ENCODE assay signal across 29 cellular contexts in genomic region chr12:4372653-4373052, GRCh38. TPM values are rescaled to one million over a fixed set of nuclear protein-coding genes. Genes with fewer than 3 reads are reported as not detected.
DNase-seq lines count a peak whose midpoint lies in the region; ATAC-seq, FAIRE-seq and TF ChIP-seq lines count a peak whose summit lies in the region.
"Had no signal": no experiment of that assay in that cellular context is flagged by ENCODE, and none has a peak within 500 bp of the region (broad histone marks: within the 10 kb centered on the region; RNA-seq: fewer than 3 reads in every experiment).

No MANE protein-coding gene starts in this region.

- H2AFZ ChIP-seq in HepG2 (ENCODE audit: low read length), result no peak overlapping the region
- no peak overlapping the region for H2AFZ ChIP-seq in IMR-90 (replicated peaks; ENCODE audit: low read length, poor library complexity)

- H4K5ac ChIP-seq in IMR-90 (ENCODE audit: low read depth, low read length), result no peak overlapping the region

- H3K36me3 ChIP-seq in HepG2 (replicated peaks in 1 of 2; ENCODE audit: control insufficient read depth in 1 of 2, insufficient read depth in 2 of 2, low read length in 2 of 2) (no peaks in the 10 kb centered on the region), right lobe of liver (no peaks in the 10 kb centered on the region), IMR-90 (ENCODE audit: control insufficient read depth, insufficient read depth, low read length) (no peaks in the 10 kb centered on the region)
- H3K36me3 ChIP-seq: BE2C, BLaER1 had no signal

- intact Hi-C loops in HepG2 (cut with micrococcal nuclease; ENCODE audit: unreplicated experiment) (no loop called here), right lobe of liver (cut with DNase I) (no loop called here), IMR-90 (cut with micrococcal nuclease) (no loop called here)

- H2BK15ac ChIP-seq in IMR-90 (ENCODE audit: low read depth, low read length), result no peak overlapping the region

- H2BK5ac ChIP-seq in IMR-90 (ENCODE audit: low read depth, low read length, poor library complexity, severe bottlenecking), result no peak overlapping the region

- H3K4ac ChIP-seq in IMR-90 (ENCODE audit: low read depth, low read length), result no peak overlapping the region

- H3K4me3 ChIP-seq in HepG2 (replicated peaks in 1 of 3; ENCODE audit: insufficient read depth in 1 of 3, low read depth in 2 of 3, low read length in 3 of 3), result no peak overlapping the region
- no peak overlapping the region for H3K4me3 ChIP-seq in right lobe of liver
- no peak overlapping the region for H3K4me3 ChIP-seq in IMR-90 (ENCODE audit: insufficient read depth, low read depth, low read length)
- H3K4me3 ChIP-seq: BLaER1 had no signal

- TF ChIP-seq CTCF in HepG2 (CRISPR knock-in tag; IDR thresholded peaks at IDR 0.05), result no peak
- no peak for TF ChIP-seq CTCF in right lobe of liver (IDR thresholded peaks at IDR 0.05)
- TF ChIP-seq CTCF in IMR-90 (conservative IDR thresholded peaks at IDR 0.05; ENCODE audit: low read depth, low read length), result no peak

- H3K56ac ChIP-seq in IMR-90 (ENCODE audit: extremely low read depth, insufficient read depth, low read length), result no peak overlapping the region

- H2AK9ac ChIP-seq in IMR-90 (replicated peaks; ENCODE audit: low read depth, low read length, poor library complexity), result no peak overlapping the region

- no peak overlapping the region for H2BK120ac ChIP-seq in IMR-90 (ENCODE audit: low read depth, low read length)

- H3K27me3 ChIP-seq in HepG2 (ENCODE audit: control insufficient read depth in 1 of 2, insufficient read depth in 2 of 2, low read length in 2 of 2), result peaks cover 5 to 41% of the 10 kb centered on the region in 2 experiments; a peak in 3 of 5 replicates
- H3K27me3 ChIP-seq in right lobe of liver, result no peaks in the 10 kb centered on the region
- H3K27me3 ChIP-seq in IMR-90 (ENCODE audit: control insufficient read depth, insufficient read depth, low read length), result peaks cover 2% of the 10 kb centered on the region
- H3K27me3 ChIP-seq: BLaER1 had no signal

- H3K4me1 ChIP-seq in HepG2 (ENCODE audit: insufficient read depth, low read length) (peaks cover 10% of the 10 kb centered on the region), right lobe of liver (no peaks in the 10 kb centered on the region), IMR-90 (ENCODE audit: control insufficient read depth, insufficient read depth, low read length) (no peaks in the 10 kb centered on the region)
- H3K4me1 ChIP-seq: BE2C, BLaER1 had no signal

- no peaks in the 10 kb centered on the region for H3K9me1 ChIP-seq in IMR-90 (ENCODE audit: insufficient read depth, low read length)

- H4K8ac ChIP-seq in IMR-90 (ENCODE audit: low read depth in 2 of 2, low read length in 2 of 2), result no peak overlapping the region

- no peak overlapping the region for H2AK5ac ChIP-seq in IMR-90 (ENCODE audit: low read depth, low read length)

- no peak overlapping the region for H3K18ac ChIP-seq in IMR-90 (ENCODE audit: low read depth, low read length)

- no peak for TF ChIP-seq POLR2A in HepG2 (IDR thresholded peaks at IDR 0.05; ENCODE audit: insufficient read depth in 1 of 2, low read depth in 2 of 2, low read length in 2 of 2)
- TF ChIP-seq POLR2A in right lobe of liver (IDR thresholded peaks at IDR 0.05), result no peak
- TF ChIP-seq POLR2A in IMR-90 (IDR thresholded peaks at IDR 0.05; ENCODE audit: low read depth, low read length), result no peak

- no peak overlapping the region for H2BK20ac ChIP-seq in IMR-90 (ENCODE audit: low read depth, low read length)

- no peak overlapping the region for H3K9ac ChIP-seq in HepG2 (ENCODE audit: insufficient read depth, low read depth, low read length)
- H3K9ac ChIP-seq in IMR-90 (ENCODE audit: low read depth, low read length), result no peak overlapping the region
- H3K9ac ChIP-seq: BLaER1 had no signal

- POLR2A ChIA-PET in HepG2 (lab: Yijun Ruan, JAX), result no interaction called here
- POLR2A ChIA-PET in IMR-90 (lab: Charles Lee; ENCODE audit: unreplicated experiment), result no interaction called here

- in situ Hi-C loops in HepG2 (cut with HindIII; ENCODE audit: extremely low pct_ligation_motif_present, low pct_unique_long_range_greater_than_20kb) (no loop called here), IMR-90 (cut with MboI; ENCODE audit: low sequenced_read_pairs) (no loop called here)

- H4K20me1 ChIP-seq in HepG2 (ENCODE audit: insufficient read depth, low read length), result no peaks in the 10 kb centered on the region
- H4K20me1 ChIP-seq in IMR-90 (ENCODE audit: insufficient read depth, low read length), result no peaks in the 10 kb centered on the region
- H4K20me1 ChIP-seq: BLaER1 had no signal

- H3K9me3 ChIP-seq in HepG2 (ENCODE audit: low read length) (no peaks in the 10 kb centered on the region), right lobe of liver (no peaks in the 10 kb centered on the region), IMR-90 (ENCODE audit: control insufficient read depth, insufficient read depth, low read length) (no peaks in the 10 kb centered on the region)
- H3K9me3 ChIP-seq: BE2C, BLaER1 had no signal

- 0% methylated on average over 2 of the region's 2 CpGs for WGBS in HepG2 (ENCODE audit: low lambda C conversion rate)
- 56% methylated on average over 2 of the region's 2 CpGs for WGBS in right lobe of liver (ENCODE audit: insufficient coverage, low coverage, low lambda C conversion rate, missing lambda C conversion rate)
- 88% methylated on average over 1 of the region's 2 CpGs; no CpG with 5 or more reads in 1 of the 2 experiments for WGBS in IMR-90 (ENCODE audit: extremely low coverage in 2 of 2, insufficient read length in 1 of 2), 2 experiments

- no peak for FAIRE-seq in HepG2 (lab: Jason Lieb, UNC)
- FAIRE-seq: GM12891, GM19239 had no signal

- H3K14ac ChIP-seq in IMR-90 (replicated peaks; ENCODE audit: low read depth, low read length), result no peak overlapping the region

- no peaks in the 10 kb centered on the region for H3K79me2 ChIP-seq in HepG2 (ENCODE audit: insufficient read depth, low read length)

- no TSS peak for BruUV-seq in HepG2 (replicated peaks; lab: Mats Ljungman, UMichigan)
- BruUV-seq in IMR-90 (replicated peaks; lab: Mats Ljungman, UMichigan), result no TSS peak

- dilution Hi-C loops in IMR-90 (cut with HindIII; ENCODE audit: low sequenced_read_pairs, unreplicated experiment), result no loop called here

- no peak overlapping the region for H3K23ac ChIP-seq in IMR-90 (ENCODE audit: low read depth, low read length)

- H4K91ac ChIP-seq in IMR-90 (ENCODE audit: insufficient read depth, low read depth, low read length), result no peak overlapping the region

- H3K4me2 ChIP-seq in HepG2 (ENCODE audit: low read depth, low read length), result no peak overlapping the region
- no peak overlapping the region for H3K4me2 ChIP-seq in IMR-90 (ENCODE audit: low read depth, low read length)
- H3K4me2 ChIP-seq: BLaER1 had no signal

- TF ChIP-seq EP300 in HepG2 (IDR thresholded peaks at IDR 0.05; ENCODE audit: low read depth in 2 of 2, low read length in 2 of 2) (no peak), HepG2 (CRISPR knock-in tag; IDR thresholded peaks at IDR 0.05; ENCODE audit: borderline replicate concordance) (no peak)

- H3K27ac ChIP-seq in HepG2 (ENCODE audit: extremely low read length, insufficient read depth, low read length) (no peak overlapping the region), right lobe of liver (no peak overlapping the region), IMR-90 (ENCODE audit: insufficient read depth, low read length) (no peak overlapping the region)
- H3K27ac ChIP-seq: 22Rv1, BLaER1 had no signal

- no peak for ATAC-seq in HepG2
- no peak for ATAC-seq in right lobe of liver
- no peak for ATAC-seq in IMR-90 (ENCODE audit: low read depth)
- no peak for ATAC-seq in HG03439 (IDR thresholded peaks at IDR 0.05; ENCODE audit: unreplicated experiment)

- TF ChIP-seq RAD21 in HepG2 (CRISPR knock-in tag; IDR thresholded peaks at IDR 0.05), result no peak
- TF ChIP-seq RAD21 in IMR-90 (IDR thresholded peaks at IDR 0.05; ENCODE audit: low read length), result no peak

- CTCF ChIA-PET in HepG2 (lab: Yijun Ruan, JAX; ENCODE audit: low intra/inter-chr PET ratio, low total read pairs) (no interaction called here), IMR-90 (lab: Yijun Ruan, JAX) (no interaction called here)

- H3K79me1 ChIP-seq in IMR-90 (ENCODE audit: low read depth in 1 of 2, low read length in 2 of 2), result no peaks in the 10 kb centered on the region

- DNase-seq in HepG2 (ENCODE audit: low spot score) (no peak), right lobe of liver (no peak), IMR-90 (no peak), pons (ENCODE audit: low spot score) (no peak)
- DNase-seq: ACHN; BE2C; C1 segment of cervical spinal cord; CD4-positive, alpha-beta memory T cell; CD4-positive, CD25-positive, alpha-beta regulatory T cell; CD8-positive, alpha-beta memory T cell; COR-L47; DMS 273 treated with DMSO at 0.1 percent for 48 hours; DMS153; DMS53; DMS79; DND-41; EL; GDM1 had no signal

RNA-seq across cellular contexts. Expression of gene FGF23, which starts 6.9 kb away (rescaled TPM):
- total RNA-seq in HepG2 (2016; rRNA removed; fragmentation: Illumina TruSeq; extraction: Trizol), result not detected in 2 replicates
- not detected in 2 replicates for total RNA-seq in HepG2 (2016; cell fraction: cytosol; rRNA removed; fragmentation: Illumina TruSeq; extraction: Trizol; ENCODE audit: low read depth)
- not detected in 2 replicates for total RNA-seq in HepG2 (2016; cell fraction: insoluble cytoplasmic fraction; rRNA removed; fragmentation: Illumina TruSeq; extraction: Trizol)
- total RNA-seq in HepG2 (2016; cell fraction: membrane; rRNA removed; fragmentation: Illumina TruSeq; extraction: Trizol), result not detected in 2 replicates
- not detected in 2 replicates for total RNA-seq in HepG2 (2016; cell fraction: nucleus; rRNA removed; fragmentation: Illumina TruSeq; extraction: Trizol)
- polyA plus RNA-seq in HepG2 (2011; rRNA removed), result not detected in 2 replicates
- 0.01 TPM in 1 of 2 replicates, not detected in the other for polyA plus RNA-seq in HepG2 (2011; cell fraction: cytosol; rRNA removed)
- polyA plus RNA-seq in HepG2 (2011; cell fraction: nucleus; rRNA removed), result not detected in 2 replicates
- not detected in 2 replicates for polyA plus RNA-seq in HepG2 (2012)
- polyA plus RNA-seq in HepG2 (2016; cell fraction: cytosol; fragmentation: Illumina TruSeq; extraction: Trizol; ENCODE audit: low read depth), result not detected in 2 replicates
- not detected in 2 replicates for polyA plus RNA-seq in HepG2 (2016; cell fraction: insoluble cytoplasmic fraction; fragmentation: Illumina TruSeq; extraction: Trizol; ENCODE audit: low read depth)
- polyA plus RNA-seq in HepG2 (2016; cell fraction: membrane; fragmentation: Illumina TruSeq; extraction: Trizol; ENCODE audit: low read depth), result not detected in 2 replicates
- polyA plus RNA-seq in HepG2 (2016; cell fraction: nucleus; fragmentation: Illumina TruSeq; extraction: Trizol; ENCODE audit: insufficient read depth, low read depth), result not detected in 2 replicates
- not detected in 2 replicates for polyA minus RNA-seq in HepG2 (2011; rRNA and poly(A)+ RNA removed; ENCODE audit: low replicate concordance)
- not detected in 2 replicates for polyA minus RNA-seq in HepG2 (2011; cell fraction: cytosol; rRNA and poly(A)+ RNA removed)
- not detected in 2 replicates for polyA minus RNA-seq in HepG2 (2011; cell fraction: nucleus; rRNA and poly(A)+ RNA removed)
- 10 to 100 TPM in 1 of 6 experiments, 1 to 10 TPM in 2, under 1 TPM in 2, not detected in 1; 0.33 to 41.0 (median 1.2) TPM for total RNA-seq in right lobe of liver
- not detected in 2 replicates for total RNA-seq in IMR-90 (2012; rRNA removed)
- polyA plus RNA-seq in IMR-90 (2012; rRNA removed), result not detected in 2 replicates
- not detected in 2 replicates for polyA plus RNA-seq in IMR-90 (2012; cell fraction: cytosol; rRNA removed)
- polyA plus RNA-seq in IMR-90 (2012; cell fraction: nucleus; rRNA removed; ENCODE audit: low replicate concordance), result not detected in 2 replicates
- total RNA-seq: A172; A673; CD4-positive, alpha-beta memory T cell; CD4-positive, CD25-positive, alpha-beta regulatory T cell; CD8-positive, alpha-beta memory T cell; Daoy; G401 had no signal
- polyA plus RNA-seq: AG04450; CD14-positive monocyte; CD4-positive, alpha-beta memory T cell; CD4-positive, CD25-positive, alpha-beta regulatory T cell; CD8-positive, alpha-beta memory T cell had no signal

RNA-seq across cellular contexts. Expression of gene TIGAR, which starts 51.6 kb away (rescaled TPM):
- total RNA-seq in HepG2 (2016; rRNA removed; fragmentation: Illumina TruSeq; extraction: Trizol) (21.8 and 41.3 TPM in 2 replicates), right lobe of liver (1 to 10 TPM; 4.0 to 9.1 (median 5.1) TPM), IMR-90 (2012; rRNA removed) (7.3 and 13.9 TPM in 2 replicates)
- 3.2 and 3.9 TPM in 2 replicates for total RNA-seq in HepG2 (2016; cell fraction: cytosol; rRNA removed; fragmentation: Illumina TruSeq; extraction: Trizol; ENCODE audit: low read depth)
- total RNA-seq in HepG2 (2016; cell fraction: insoluble cytoplasmic fraction; rRNA removed; fragmentation: Illumina TruSeq; extraction: Trizol), result 19.7 and 41.8 TPM in 2 replicates
- 7.2 and 8.4 TPM in 2 replicates for total RNA-seq in HepG2 (2016; cell fraction: membrane; rRNA removed; fragmentation: Illumina TruSeq; extraction: Trizol)
- total RNA-seq in HepG2 (2016; cell fraction: nucleus; rRNA removed; fragmentation: Illumina TruSeq; extraction: Trizol), result 8.8 and 9.1 TPM in 2 replicates
- polyA plus RNA-seq in HepG2 (2011; rRNA removed) (2.6 and 3.2 TPM in 2 replicates), IMR-90 (2012; rRNA removed) (9.2 and 13.7 TPM in 2 replicates)
- polyA plus RNA-seq in HepG2 (2011; cell fraction: cytosol; rRNA removed), result 1.2 and 2.6 TPM in 2 replicates
- 0.39 and 0.83 TPM in 2 replicates for polyA plus RNA-seq in HepG2 (2011; cell fraction: nucleus; rRNA removed)
- 3.9 and 5.6 TPM in 2 replicates for polyA plus RNA-seq in HepG2 (2012)
- polyA plus RNA-seq in HepG2 (2016; cell fraction: cytosol; fragmentation: Illumina TruSeq; extraction: Trizol; ENCODE audit: low read depth), result 3.0 and 3.7 TPM in 2 replicates
- polyA plus RNA-seq in HepG2 (2016; cell fraction: insoluble cytoplasmic fraction; fragmentation: Illumina TruSeq; extraction: Trizol; ENCODE audit: low read depth), result 43.8 and 46.1 TPM in 2 replicates
- 5.4 and 6.3 TPM in 2 replicates for polyA plus RNA-seq in HepG2 (2016; cell fraction: membrane; fragmentation: Illumina TruSeq; extraction: Trizol; ENCODE audit: low read depth)
- polyA plus RNA-seq in HepG2 (2016; cell fraction: nucleus; fragmentation: Illumina TruSeq; extraction: Trizol; ENCODE audit: insufficient read depth, low read depth), result 14.8 and 16.6 TPM in 2 replicates
- polyA minus RNA-seq in HepG2 (2011; rRNA and poly(A)+ RNA removed; ENCODE audit: low replicate concordance), result 0.30 and 1.3 TPM in 2 replicates
- 2.0 and 2.2 TPM in 2 replicates for polyA minus RNA-seq in HepG2 (2011; cell fraction: cytosol; rRNA and poly(A)+ RNA removed)
- polyA minus RNA-seq in HepG2 (2011; cell fraction: nucleus; rRNA and poly(A)+ RNA removed), result 1.9 and 2.7 TPM in 2 replicates
- 1.3 and 2.7 TPM in 2 replicates for polyA plus RNA-seq in IMR-90 (2012; cell fraction: cytosol; rRNA removed)
- polyA plus RNA-seq in IMR-90 (2012; cell fraction: nucleus; rRNA removed; ENCODE audit: low replicate concordance), result 0.30 and 5.4 TPM in 2 replicates
